ENCODE assay signal across 8 cellular contexts in genomic region chr6:7723041-7723447, GRCh38. TPM values are rescaled to one million over a fixed set of nuclear protein-coding genes. Genes with fewer than 3 reads are reported as not detected.
DNase-seq lines count a peak whose midpoint lies in the region; ATAC-seq and TF ChIP-seq lines count a peak whose summit lies in the region.

No MANE protein-coding gene starts in this region.

- peak; percentile 70 for DNase-seq in A172 (ENCODE audit: low spot score)
- peak; percentile 58 for DNase-seq in GM13976 (ENCODE audit: low spot score)
- peak; percentile 52 for DNase-seq in NCI-H128 (lab: John Stamatoyannopoulos, UW; ENCODE audit: unreplicated experiment)
- peak in 3 of 5 experiments; percentile 28 to 55 (median 43) for DNase-seq in T-helper 2 cell
- peak; percentile 68 for DNase-seq in astrocyte of the cerebellum (ENCODE audit: low read depth)
- peak in 30 of 51 donors; percentile 4 to 63 (median 24) for DNase-seq in hypothalamus (lab: John Stamatoyannopoulos, UW)
- peak; percentile 67 for DNase-seq in smooth muscle cell of the brain vasculature (ENCODE audit: low read depth, low spot score)

- no peak overlapping the region for H3K4me3 ChIP-seq in astrocyte of the cerebellum (ENCODE audit: low read depth, low read length)

- TF ChIP-seq CTCF in GM13976 (IDR thresholded peaks at IDR 0.05; ENCODE audit: borderline replicate concordance, control extremely low read depth, extremely low read depth, insufficient read depth, missing control alignments) (peak; percentile 46), astrocyte of the cerebellum (IDR thresholded peaks at IDR 0.05; ENCODE audit: low read depth, low read length, missing control alignments) (peak; percentile 60)

- in situ Hi-C loops in GM13976 (cut with MboI; ENCODE audit: low sequenced_read_pairs, unreplicated experiment) (loop anchor here (10.0 to 25.0 kb wide), 2 partner anchors 262 to 489 kb away; no protein-coding TSS in a partner anchor), astrocyte of the cerebellum (cut with HindIII; ENCODE audit: low sequenced_read_pairs) (loop anchor here (5.0 kb wide), 1 partner anchor 284 kb away; no protein-coding TSS in a partner anchor)

- ATAC-seq in GM18511 (IDR thresholded peaks at IDR 0.05; ENCODE audit: unreplicated experiment): no peak

RNA-seq across cellular contexts. Expression of gene BMP6, which starts 2.9 kb away (rescaled TPM):
- total RNA-seq in A172 (2014; rRNA removed; shearing (Covaris generic)): 0.07 and 0.22 TPM in 2 replicates
